Comparison of ENCODE assay signal across 22 cellular contexts in the genomic region with DNA sequence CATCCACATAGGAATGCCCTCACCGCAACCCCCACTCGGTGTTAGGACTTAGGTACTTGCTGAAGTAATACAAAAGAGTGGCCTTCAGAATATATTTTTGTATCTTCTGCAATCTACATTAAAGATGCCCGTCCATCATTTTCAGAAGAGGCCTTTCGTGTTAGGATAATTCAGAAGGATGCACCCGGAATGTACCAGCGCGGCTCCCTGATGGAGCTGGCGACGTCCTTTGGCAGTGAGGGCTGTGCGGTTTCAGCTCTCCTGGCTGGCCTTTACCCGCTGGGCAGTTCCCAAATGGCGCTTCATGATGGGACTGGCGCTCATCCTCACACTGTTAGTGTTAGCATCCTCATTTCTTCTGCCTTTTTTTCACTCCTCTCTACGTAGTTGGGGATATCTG. TPM values are rescaled to one million over a fixed set of nuclear protein-coding genes. Genes with fewer than 3 reads are reported as not detected.
DNase-seq lines count a peak whose midpoint lies in the region; ATAC-seq and TF ChIP-seq lines count a peak whose summit lies in the region.
"Had no signal": no experiment of that assay in that cellular context is flagged by ENCODE, and none has a peak within 500 bp of the region (broad histone marks: within the 10 kb centered on the region; RNA-seq: fewer than 3 reads in every experiment).

No MANE protein-coding gene starts in this region.

- no peak overlapping the region for H2AFZ ChIP-seq in neural progenitor cell (replicated peaks)

- intact Hi-C loops in Right ventricle myocardium superior (cut with DNase I) = no loop called here
- intact Hi-C loops in sigmoid colon (cut with DNase I) = no loop called here

- peaks cover 8% of the 10 kb centered on the region for H3K27me3 Mint-ChIP-seq in neural progenitor cell (ENCODE audit: insufficient read depth, low read depth)
- H3K27me3 Mint-ChIP-seq: activated CD4-positive, alpha-beta T cell treated with anti-CD3 and anti-CD28 coated beads, Interleukin-2, amount 10 ng/mL, durations not matched to agents 7 days and 5 days had no signal

- H3F3A ChIP-seq in neural progenitor cell (ENCODE audit: low read depth) = no peaks in the 10 kb centered on the region

- H3K36me3 ChIP-seq in right atrium auricular region = no peaks in the 10 kb centered on the region
- H3K36me3 ChIP-seq in sigmoid colon = no peaks in the 10 kb centered on the region
- H3K36me3 ChIP-seq in neural progenitor cell = no peaks in the 10 kb centered on the region
- H3K36me3 ChIP-seq: lower lobe of right lung, right lobe of liver, SJCRH30, tibial nerve had no signal

- H3K4me1 Mint-ChIP-seq in neural progenitor cell = peaks cover 33% of the 10 kb centered on the region
- H3K4me1 Mint-ChIP-seq: activated CD4-positive, alpha-beta T cell treated with anti-CD3 and anti-CD28 coated beads, Interleukin-2, amount 10 ng/mL, durations not matched to agents 7 days and 5 days had no signal

- WGBS in sigmoid colon, 2 donors = 96 to 97% methylated on average over 14 of the region's 14 CpGs

- no peak overlapping the region for H3K4me2 ChIP-seq in neural progenitor cell

- H3K9ac ChIP-seq in neural progenitor cell = no peak overlapping the region

- H4K20me1 ChIP-seq in neural progenitor cell (ENCODE audit: low read depth) = no peaks in the 10 kb centered on the region

- H3K27me3 ChIP-seq in right atrium auricular region = no peaks in the 10 kb centered on the region
- H3K27me3 ChIP-seq in sigmoid colon = no peaks in the 10 kb centered on the region
- H3K27me3 ChIP-seq in neural progenitor cell = peaks cover 11% of the 10 kb centered on the region
- H3K27me3 ChIP-seq: right lobe of liver, SJCRH30, tibial nerve had no signal

- H3K9me3 ChIP-seq in right atrium auricular region (no peaks in the 10 kb centered on the region), sigmoid colon (no peaks in the 10 kb centered on the region), neural progenitor cell (ENCODE audit: low read depth) (no peaks in the 10 kb centered on the region)
- H3K9me3 ChIP-seq: lower lobe of right lung, right lobe of liver, tibial nerve had no signal

- H3K27ac Mint-ChIP-seq in neural progenitor cell = no peak overlapping the region
- H3K27ac Mint-ChIP-seq: activated CD4-positive, alpha-beta T cell treated with anti-CD3 and anti-CD28 coated beads, Interleukin-2, amount 10 ng/mL, durations not matched to agents 7 days and 5 days; activated naive CD8-positive, alpha-beta T cell treated with anti-CD3 and anti-CD28 coated beads, Interleukin-2, amount 50 U/mL, for 24 hours; activated T-cell treated with anti-CD3 and anti-CD28 coated beads, Interleukin-2, amount 50 U/mL, for 72 hours; CD8-positive, alpha-beta T cell; natural killer cell treated with Interleukin-12 subunit alpha and Interleukin-12 subunit beta and Interleukin-15 and Interleukin-18, amount 100 ng/mL, for 72 hours had no signal

- H3K4me3 Mint-ChIP-seq in neural progenitor cell = no peak overlapping the region
- H3K4me3 Mint-ChIP-seq: activated CD4-positive, alpha-beta T cell treated with anti-CD3 and anti-CD28 coated beads, Interleukin-2, amount 10 ng/mL, durations not matched to agents 7 days and 5 days; activated naive CD8-positive, alpha-beta T cell treated with anti-CD3 and anti-CD28 coated beads, Interleukin-2, amount 50 U/mL, for 24 hours; activated T-cell treated with anti-CD3 and anti-CD28 coated beads, Interleukin-2, amount 50 U/mL, for 72 hours; CD8-positive, alpha-beta T cell; natural killer cell treated with Interleukin-12 subunit alpha and Interleukin-12 subunit beta and Interleukin-15 and Interleukin-18, amount 100 ng/mL, for 72 hours had no signal

- TF ChIP-seq EP300 in sigmoid colon (IDR thresholded peaks at IDR 0.05) = no peak

- no peaks in the 10 kb centered on the region for H3K9me3 Mint-ChIP-seq in neural progenitor cell
- H3K9me3 Mint-ChIP-seq: activated CD4-positive, alpha-beta T cell treated with anti-CD3 and anti-CD28 coated beads, Interleukin-2, amount 10 ng/mL, durations not matched to agents 7 days and 5 days; activated naive CD8-positive, alpha-beta T cell treated with anti-CD3 and anti-CD28 coated beads, Interleukin-2, amount 50 U/mL, for 24 hours; activated T-cell treated with anti-CD3 and anti-CD28 coated beads, Interleukin-2, amount 50 U/mL, for 72 hours; CD8-positive, alpha-beta T cell; natural killer cell treated with Interleukin-12 subunit alpha and Interleukin-12 subunit beta and Interleukin-15 and Interleukin-18, amount 100 ng/mL, for 72 hours had no signal

- H3K4me3 ChIP-seq in right atrium auricular region (no peak overlapping the region), sigmoid colon (no peak overlapping the region), neural progenitor cell (no peak overlapping the region)
- H3K4me3 ChIP-seq: lower lobe of right lung, right lobe of liver, SJCRH30, tibial nerve had no signal

- no peaks in the 10 kb centered on the region for H3K79me2 ChIP-seq in neural progenitor cell (ENCODE audit: low read depth)

- H3K4me1 ChIP-seq in right atrium auricular region (peaks cover 0 to 26% of the 10 kb centered on the region in 2 donors), sigmoid colon (peaks cover 0 to 80% (median 69%) of the 10 kb centered on the region in 4 donors), neural progenitor cell (peaks cover 17% of the 10 kb centered on the region)
- H3K4me1 ChIP-seq: right lobe of liver had no signal

- DNase-seq in right atrium auricular region (ENCODE audit: low spot score) (peak; percentile 52), Right ventricle myocardium superior (no peak), fibroblast of gingiva (ENCODE audit: low read depth) (peak; percentile 76), sigmoid colon (no peak), NOMO-1 treated with dmso at 0.1 percent for 144 hours (lab: John Stamatoyannopoulos, UW; ENCODE audit: unreplicated experiment) (no peak), kidney tubule cell (ENCODE audit: low spot score) (no peak), neural progenitor cell (ENCODE audit: low spot score) (no peak)
- no peak for DNase-seq in central memory CD4-positive, alpha-beta T cell
- DNase-seq: ACHN; activated CD4-positive, alpha-beta T cell treated with anti-CD3 and anti-CD28 coated beads, Interleukin-2, amount 10 ng/mL, durations not matched to agents 7 days and 5 days; activated naive CD8-positive, alpha-beta T cell treated with anti-CD3 and anti-CD28 coated beads, Interleukin-2, amount 50 U/mL, for 24 hours; activated T-cell treated with anti-CD3 and anti-CD28 coated beads, Interleukin-2, amount 50 U/mL, for 72 hours; CD8-positive, alpha-beta T cell; lower lobe of right lung; NCI-H1930; NCI-H446 treated with DMSO at 0.1 percent for 48 hours; right lobe of liver; SJCRH30; T1000 had no signal

- no peaks in the 10 kb centered on the region for H3K36me3 Mint-ChIP-seq in neural progenitor cell
- H3K36me3 Mint-ChIP-seq: CD8-positive, alpha-beta T cell; natural killer cell treated with Interleukin-12 subunit alpha and Interleukin-12 subunit beta and Interleukin-15 and Interleukin-18, amount 100 ng/mL, for 72 hours had no signal

- no peak for ATAC-seq in Right ventricle myocardium superior (ENCODE audit: poor library complexity)
- ATAC-seq: activated naive CD8-positive, alpha-beta T cell treated with anti-CD3 and anti-CD28 coated beads, Interleukin-2, amount 50 U/mL, for 24 hours; activated T-cell treated with anti-CD3 and anti-CD28 coated beads, Interleukin-2, amount 50 U/mL, for 72 hours; CD8-positive, alpha-beta T cell; HepG2; lower lobe of right lung; natural killer cell treated with Interleukin-12 subunit alpha and Interleukin-12 subunit beta and Interleukin-15 and Interleukin-18, amount 100 ng/mL, for 72 hours; right lobe of liver had no signal

- TF ChIP-seq CTCF in right atrium auricular region (IDR thresholded peaks at IDR 0.05) (no peak), sigmoid colon (IDR thresholded peaks at IDR 0.05) (no peak), neural progenitor cell (IDR thresholded peaks at IDR 0.05) (no peak)

- no peak for TF ChIP-seq POLR2A in sigmoid colon (IDR thresholded peaks at IDR 0.05)

- H3K27ac ChIP-seq in right atrium auricular region (peak overlapping the region; percentile 58 to 82), sigmoid colon (peak overlapping the region; percentile 82 to 90 (median 86)), neural progenitor cell (no peak overlapping the region)
- H3K27ac ChIP-seq: right lobe of liver, SJCRH30 had no signal

RNA-seq across cellular contexts. Expression of gene TWIST2, which starts 15.3 kb away (rescaled TPM):
- 10 to 100 TPM in 1 of 2 donors, 1 to 10 TPM in 1; 6.2 to 26.1 TPM for total RNA-seq in right atrium auricular region
- total RNA-seq in Right ventricle myocardium superior = 1.9 TPM
- 10 to 100 TPM; 53.9 to 92.2 (median 79.3) TPM for total RNA-seq in sigmoid colon
- polyA plus RNA-seq in sigmoid colon = 10 to 100 TPM in 1 of 3 donors, 1 to 10 TPM in 1, under 1 TPM in 1; 0.92 to 22.8 (median 3.8) TPM
- 0.51 and 1.7 TPM in 2 replicates for total RNA-seq in neural progenitor cell (ENCODE audit: low replicate concordance)
- total RNA-seq: activated CD4-positive, alpha-beta T cell treated with anti-CD3 and anti-CD28 coated beads, Interleukin-2, amount 10 ng/mL, durations not matched to agents 7 days and 5 days; activated T-cell treated with anti-CD3 and anti-CD28 coated beads, Interleukin-2, amount 50 U/mL, for 72 hours; CD8-positive, alpha-beta T cell; natural killer cell treated with Interleukin-12 subunit alpha and Interleukin-12 subunit beta and Interleukin-15 and Interleukin-18, amount 100 ng/mL, for 72 hours; SJCRH30 had no signal

Comparison
In these comparisons a context has a peak if more than half of its experiments do, and no peak if none do; other contexts are left out.
1. DNase-seq: peak in right atrium auricular region (single experiment) and fibroblast of gingiva (single experiment); none in Right ventricle myocardium superior (single experiment), sigmoid colon (single experiment), NOMO-1 treated with dmso at 0.1 percent for 144 hours (single experiment), kidney tubule cell (single experiment), central memory CD4-positive, alpha-beta T cell (single experiment) and neural progenitor cell (single experiment).